1 cellular context compared by ENCODE assay signal in genomic region chrX:12979630-12980015, GRCh38.
TF ChIP-seq lines count a peak whose summit lies in the region.

No MANE protein-coding gene starts in this region.

TF ChIP-seq in SK-N-SH treated with all-trans-retinoic acid at 6 μM for 48 hours, 23 proteins besides CTCF, POLR2A, EP300 and RAD21 (continued from another document):
- TF ChIP-seq TSHZ2 (CRISPR knock-in tag; IDR thresholded peaks at IDR 0.05) (no peak), POU6F1 (CRISPR knock-in tag; IDR thresholded peaks at IDR 0.05; ENCODE audit: borderline replicate concordance, low read depth) (no peak), ZFP30 (CRISPR knock-in tag; IDR thresholded peaks at IDR 0.05) (no peak), RARB (CRISPR knock-in tag; IDR thresholded peaks at IDR 0.05) (no peak), PPARA (CRISPR knock-in tag; IDR thresholded peaks at IDR 0.05; ENCODE audit: borderline replicate concordance) (no peak)
TF ChIP-seq in SK-N-SH treated with all-trans-retinoic acid at 6 μM for 48 hours: peak in this region for 0.
